8 cellular contexts compared by ENCODE assay signal in genomic region chr2:11465485-11466306, GRCh38. TPM values are rescaled to one million over a fixed set of nuclear protein-coding genes. Genes with fewer than 3 reads are reported as not detected.
DNase-seq lines count a peak whose midpoint lies in the region; ATAC-seq and TF ChIP-seq lines count a peak whose summit lies in the region.

TSS of gene E2F6 (minus strand) at chr2:11466161. CDS start at chr2:11465879, 282 bp downstream.

- peaks cover 0 to 8% (median 0%) of the 10 kb centered on the region in 6 donors for H3K36me3 ChIP-seq in spleen

- intact Hi-C loops in spleen (cut with DNase I; ENCODE audit: low total_unique reads) = no loop called here

- ATAC-seq in GM18909 (IDR thresholded peaks at IDR 0.05; ENCODE audit: poor library complexity, unreplicated experiment) (peak; percentile 73), HG03280 (IDR thresholded peaks at IDR 0.05; ENCODE audit: unreplicated experiment) (peak; percentile 75)

- POLR2A ChIA-PET in AG04449 (lab: Yijun Ruan, JAX) = interaction anchor here (0.5 kb wide), 1 partner anchor 10 kb away, joined by 4 read pairs; no protein-coding TSS in a partner anchor

- H3K27me3 ChIP-seq in spleen (replicated peaks in 1 of 7) = no peaks in the 10 kb centered on the region

- H3K27ac ChIP-seq in caudate nucleus (ENCODE audit: low read depth, low read length) (peak within 1 kb of the TSS; percentile 60), spleen (peak within 1 kb of the TSS; percentile 75 to 93 (median 90))

- WGBS in spleen, 5 donors = 0 to 1% (median 1%) methylated on average over 55 to 86 of the region's 86 CpGs

- CTCF ChIA-PET in AG04449 (lab: Yijun Ruan, JAX) = interaction anchor here (0.7 to 3.9 kb wide), 8 partner anchors 11 to 341 kb away, joined by 3 to 17 read pairs (median 6); no protein-coding TSS in a partner anchor

- TF ChIP-seq POLR2A in spleen (IDR thresholded peaks at IDR 0.05) = no peak

- peak within 1 kb of the TSS; percentile 74 for H3K4me3 ChIP-seq in AG04449 (ENCODE audit: low read depth, low read length)
- peak within 1 kb of the TSS; percentile 61 to 94 (median 74) for H3K4me3 ChIP-seq in spleen

- no peaks in the 10 kb centered on the region for H3K9me3 ChIP-seq in spleen

- TF ChIP-seq CTCF in AG04449 (IDR thresholded peaks at IDR 0.05; ENCODE audit: insufficient read depth, low read length, missing control alignments) (no peak), spleen (IDR thresholded peaks at IDR 0.05 in 8 of 11, conservative IDR thresholded peaks at IDR 0.05 in 3 of 11) (peak in 2 of 11 experiments; percentile 15 to 16)

- DNase-seq in AG04449 (ENCODE audit: low read depth, low spot score) (peak; percentile 49), NCI-H446 (lab: John Stamatoyannopoulos, UW) (peak; percentile 82 to 95), caudate nucleus (lab: John Stamatoyannopoulos, UW) (peak in 60 of 61 donors; percentile 34 to 94 (median 88)), inferior parietal cortex (ENCODE audit: extremely low spot score) (peak; percentile 94), spleen (peak; percentile 95)
- peak; percentile 67 to 71 (median 71) for DNase-seq in activated CD4-positive, CD25-positive, alpha-beta regulatory T cell (lab: John Stamatoyannopoulos, UW)

- H3K4me1 ChIP-seq in spleen = peaks cover 20 to 54% (median 39%) of the 10 kb centered on the region in 6 donors

RNA-seq across cellular contexts. Expression of gene E2F6, which starts in this region (rescaled TPM):
- 10 to 100 TPM in 2 of 7 donors, 1 to 10 TPM in 5; 7.3 to 13.6 (median 8.7) TPM for total RNA-seq in spleen
- 1 to 10 TPM; 4.7 to 7.7 (median 4.7) TPM for polyA plus RNA-seq in spleen

Comparison
In these comparisons a context has a peak if more than half of its experiments do, and no peak if none do; other contexts are left out.
1. Peak in every context shown above with its lines: DNase-seq, ATAC-seq, H3K4me3 ChIP-seq and H3K27ac ChIP-seq.